Comparison of ENCODE assay signal across 29 cellular contexts in genomic region chr2:133379159-133379558, GRCh38.
DNase-seq lines count a peak whose midpoint lies in the region; ATAC-seq, FAIRE-seq and TF ChIP-seq lines count a peak whose summit lies in the region.
"Had no signal": no experiment of that assay in that cellular context is flagged by ENCODE, and none has a peak within 500 bp of the region (broad histone marks: within the 10 kb centered on the region; RNA-seq: fewer than 3 reads in every experiment).

No MANE protein-coding gene starts in this region.

- no peaks in the 10 kb centered on the region for H3F3A ChIP-seq in MM.1S (ENCODE audit: insufficient read depth, low read length)

- no peak overlapping the region for H3K9ac ChIP-seq in MM.1S (ENCODE audit: low read length)
- H3K9ac ChIP-seq: BLaER1 had no signal

- H2AFZ ChIP-seq in MM.1S (ENCODE audit: low read length), result no peak overlapping the region

- DNase-seq in AG08395 (ENCODE audit: low spot score) (peak; percentile 57), GM03348 (ENCODE audit: low spot score) (peak; percentile 62), bronchial epithelial cell (ENCODE audit: low read depth) (peak; percentile 92), fibroblast of villous mesenchyme (ENCODE audit: low read depth) (peak; percentile 83), NCI-H526 (lab: John Stamatoyannopoulos, UW) (no peak), MM.1S (no peak)
- DNase-seq in activated CD8-positive, alpha-beta memory T cell treated with anti-CD3 and anti-CD28 coated beads, Interleukin-2, amount 50 U/mL, for 4 hours, result no peak
- DNase-seq: activated CD4-positive, alpha-beta T cell treated with anti-CD3 and anti-CD28 coated beads for 48 hours; activated CD8-positive, alpha-beta memory T cell treated with anti-CD3 and anti-CD28 coated beads for 24 hours; amygdala; brain microvascular endothelial cell; DMS153; gastrocnemius medialis; lower lobe of right lung; mucosa of descending colon; natural killer cell; NCI-H187; NCI-H2171; stimulated activated CD4-positive, alpha-beta T cell treated with anti-CD3 and anti-CD28 coated beads, Interleukin-4, amount 100 ng/mL, for 1 hour; tibial artery; WERI-Rb-1 had no signal

- no peaks in the 10 kb centered on the region for H3K9me3 ChIP-seq in MM.1S (replicated peaks; ENCODE audit: insufficient read depth, low read length)
- H3K9me3 ChIP-seq: BLaER1, gastrocnemius medialis, lower lobe of right lung, mucosa of descending colon, prostate gland, tibial artery, vagina had no signal

- H3K36me3 ChIP-seq in bronchial epithelial cell (ENCODE audit: control insufficient read depth, insufficient read depth, low read length) (no peaks in the 10 kb centered on the region), MM.1S (replicated peaks; ENCODE audit: insufficient read depth, low read length) (no peaks in the 10 kb centered on the region)
- H3K36me3 ChIP-seq: BLaER1, brain microvascular endothelial cell, gastrocnemius medialis, lower lobe of right lung, prostate gland, tibial artery, vagina, WERI-Rb-1 had no signal

- no peak overlapping the region for H3K4me2 ChIP-seq in MM.1S (ENCODE audit: low read depth, low read length)
- H3K4me2 ChIP-seq: BLaER1 had no signal

- H3K4me3 ChIP-seq in bronchial epithelial cell (ENCODE audit: low read depth, low read length) (no peak overlapping the region), fibroblast of villous mesenchyme (ENCODE audit: low read depth, low read length) (no peak overlapping the region), MM.1S (ENCODE audit: low read length) (no peak overlapping the region)
- H3K4me3 ChIP-seq: BLaER1, gastrocnemius medialis, lower lobe of right lung, mucosa of descending colon, prostate gland, tibial artery, vagina had no signal

- H3K27me3 ChIP-seq in bronchial epithelial cell (ENCODE audit: control insufficient read depth, insufficient read depth, low read length) (no peaks in the 10 kb centered on the region), MM.1S (replicated peaks; ENCODE audit: insufficient read depth, low read length) (no peaks in the 10 kb centered on the region)
- H3K27me3 ChIP-seq: BLaER1, brain microvascular endothelial cell, gastrocnemius medialis, tibial artery, vagina had no signal

- H4K20me1 ChIP-seq in MM.1S (ENCODE audit: insufficient read depth, low read length), result no peaks in the 10 kb centered on the region
- H4K20me1 ChIP-seq: BLaER1 had no signal

- H3K9me2 ChIP-seq in MM.1S (replicated peaks; ENCODE audit: insufficient read depth, low read length), result no peaks in the 10 kb centered on the region; the same call in 1 of the 2 replicates

- H3K79me2 ChIP-seq in MM.1S (ENCODE audit: low read length), result no peaks in the 10 kb centered on the region

- no peak overlapping the region for H3K27ac ChIP-seq in MM.1S (ENCODE audit: low read length)
- H3K27ac ChIP-seq: BLaER1, brain microvascular endothelial cell, gastrocnemius medialis, lower lobe of right lung, prostate gland, tibial artery, vagina, WERI-Rb-1 had no signal

- no peaks in the 10 kb centered on the region for H3K4me1 ChIP-seq in MM.1S (ENCODE audit: low read length)
- H3K4me1 ChIP-seq: BLaER1, gastrocnemius medialis, lower lobe of right lung, prostate gland, tibial artery had no signal

- ATAC-seq in HG02642 (IDR thresholded peaks at IDR 0.05; ENCODE audit: poor library complexity, unreplicated experiment), result no peak
- ATAC-seq: activated naive CD4-positive, alpha-beta T cell treated with anti-CD3 and anti-CD28 coated beads, Interleukin-2, amount 50 U/mL, for 72 hours; gastrocnemius medialis; lower lobe of right lung; mucosa of descending colon; natural killer cell; sciatic nerve had no signal

- TF ChIP-seq CTCF in bronchial epithelial cell (IDR thresholded peaks at IDR 0.05; ENCODE audit: insufficient read depth, low read length, severe bottlenecking) (no peak), fibroblast of villous mesenchyme (IDR thresholded peaks at IDR 0.05; ENCODE audit: insufficient read depth, low read depth, low read length) (no peak), MM.1S (IDR thresholded peaks at IDR 0.05; ENCODE audit: low read length) (no peak)

- no peak for FAIRE-seq in bronchial epithelial cell (lab: Jason Lieb, UNC)
- FAIRE-seq: endothelial cell of umbilical vein, G401.6 had no signal

Comparison
In these comparisons a context has a peak if more than half of its experiments do, and no peak if none do; other contexts are left out.
1. DNase-seq: peak in AG08395 (single experiment), GM03348 (single experiment), bronchial epithelial cell (single experiment) and fibroblast of villous mesenchyme (single experiment); none in NCI-H526 (0 of 2), activated CD8-positive, alpha-beta memory T cell treated with anti-CD3 and anti-CD28 coated beads, Interleukin-2, amount 50 U/mL, for 4 hours (single experiment) and MM.1S (single experiment).